Comparison of ENCODE assay signal across 21 cellular contexts in genomic region chr12:112468041-112468440, GRCh38.
"Had no signal": no experiment of that assay in that cellular context is flagged by ENCODE, and none has a peak within 500 bp of the region (broad histone marks: within the 10 kb centered on the region; RNA-seq: fewer than 3 reads in every experiment).

No MANE protein-coding gene starts in this region.

- H3K9me3 ChIP-seq: heart right ventricle, thoracic aorta had no signal

- ATAC-seq: activated CD8-positive, alpha-beta memory T cell treated with anti-CD3 and anti-CD28 coated beads, Interleukin-2, amount 10 ng/mL, durations not matched to agents 7 days and 5 days; activated CD8-positive, alpha-beta T cell treated with anti-CD3 and anti-CD28 coated beads, Interleukin-2, amount 10 ng/mL, durations not matched to agents 7 days and 5 days; effector memory CD8-positive, alpha-beta T cell; esophagus mucosa; naive thymus-derived CD8-positive, alpha-beta T cell; right cardiac atrium had no signal

- DNase-seq: activated CD4-positive, alpha-beta T cell treated with anti-CD3 and anti-CD28 coated beads for 1 hour; activated CD8-positive, alpha-beta memory T cell treated with anti-CD3 and anti-CD28 coated beads, Interleukin-2, amount 10 ng/mL, durations not matched to agents 7 days and 5 days; activated CD8-positive, alpha-beta T cell treated with anti-CD3 and anti-CD28 coated beads, Interleukin-2, amount 10 ng/mL, durations not matched to agents 7 days and 5 days; activated effector memory CD4-positive, alpha-beta T cell treated with anti-CD3 and anti-CD28 coated beads, Interleukin-2, amount 50 U/mL, for 16 hours; activated naive CD4-positive, alpha-beta T cell treated with anti-CD3 and anti-CD28 coated beads for 36 hours; activated naive CD8-positive, alpha-beta T cell treated with anti-CD3 and anti-CD28 coated beads, Interleukin-2, amount 10 ng/mL, durations not matched to agents 7 days and 5 days; amniotic stem cell; cortex of kidney; effector memory CD8-positive, alpha-beta T cell; foreskin fibroblast; heart right ventricle; naive thymus-derived CD8-positive, alpha-beta T cell; posterior cingulate gyrus; right cardiac atrium; stimulated activated CD4-positive, alpha-beta T cell treated with anti-CD3 and anti-CD28 coated beads, Interleukin-15, amount 100 ng/mL, for 24 hours; stimulated activated CD4-positive, alpha-beta T cell treated with anti-CD3 and anti-CD28 coated beads, Interleukin-2, amount 100 ng/mL, for 24 hours; stimulated activated naive CD4-positive, alpha-beta T cell; T-helper 1 cell; trophoblast cell had no signal

- H3K9me3 Mint-ChIP-seq: activated naive CD4-positive, alpha-beta T cell treated with anti-CD3 and anti-CD28 coated beads for 36 hours; activated naive CD8-positive, alpha-beta T cell treated with anti-CD3 and anti-CD28 coated beads, Interleukin-2, amount 10 ng/mL, durations not matched to agents 7 days and 5 days; effector memory CD8-positive, alpha-beta T cell; naive thymus-derived CD8-positive, alpha-beta T cell had no signal

- H3K4me3 Mint-ChIP-seq: activated CD8-positive, alpha-beta memory T cell treated with anti-CD3 and anti-CD28 coated beads, Interleukin-2, amount 10 ng/mL, durations not matched to agents 7 days and 5 days; activated CD8-positive, alpha-beta T cell treated with anti-CD3 and anti-CD28 coated beads, Interleukin-2, amount 10 ng/mL, durations not matched to agents 7 days and 5 days; activated naive CD4-positive, alpha-beta T cell treated with anti-CD3 and anti-CD28 coated beads for 36 hours; activated naive CD8-positive, alpha-beta T cell treated with anti-CD3 and anti-CD28 coated beads, Interleukin-2, amount 10 ng/mL, durations not matched to agents 7 days and 5 days; effector memory CD8-positive, alpha-beta T cell; naive thymus-derived CD8-positive, alpha-beta T cell had no signal

- H3K4me3 ChIP-seq: heart right ventricle, thoracic aorta had no signal

- H3K27ac ChIP-seq: thoracic aorta had no signal

- H3K27me3 Mint-ChIP-seq: activated CD8-positive, alpha-beta memory T cell treated with anti-CD3 and anti-CD28 coated beads, Interleukin-2, amount 10 ng/mL, durations not matched to agents 7 days and 5 days; activated naive CD8-positive, alpha-beta T cell treated with anti-CD3 and anti-CD28 coated beads, Interleukin-2, amount 10 ng/mL, durations not matched to agents 7 days and 5 days; effector memory CD8-positive, alpha-beta T cell; naive thymus-derived CD8-positive, alpha-beta T cell had no signal

- H3K27ac Mint-ChIP-seq: activated CD8-positive, alpha-beta memory T cell treated with anti-CD3 and anti-CD28 coated beads, Interleukin-2, amount 10 ng/mL, durations not matched to agents 7 days and 5 days; activated CD8-positive, alpha-beta T cell treated with anti-CD3 and anti-CD28 coated beads, Interleukin-2, amount 10 ng/mL, durations not matched to agents 7 days and 5 days; activated naive CD4-positive, alpha-beta T cell treated with anti-CD3 and anti-CD28 coated beads for 36 hours; activated naive CD8-positive, alpha-beta T cell treated with anti-CD3 and anti-CD28 coated beads, Interleukin-2, amount 10 ng/mL, durations not matched to agents 7 days and 5 days; effector memory CD8-positive, alpha-beta T cell had no signal

- H3K27me3 ChIP-seq: heart right ventricle had no signal
